Comparison of ENCODE assay signal across 1 cellular context in genomic region chr2:118102433-118103082, GRCh38.
TF ChIP-seq lines count a peak whose summit lies in the region.

No MANE protein-coding gene starts in this region.

TF ChIP-seq in IMR-90, 13 proteins besides CTCF, POLR2A, EP300 and RAD21:
- TF ChIP-seq BHLHE40 (IDR thresholded peaks at IDR 0.05; ENCODE audit: low read depth, low read length) (no peak), CEBPB (IDR thresholded peaks at IDR 0.05; ENCODE audit: low read depth, low read length) (peak; percentile 44; the same call in 1 of the 2 replicates), ELK1 (IDR thresholded peaks at IDR 0.05; ENCODE audit: borderline replicate concordance, low read depth, low read length) (no peak)
